1 cellular context compared by ENCODE assay signal in genomic region chr12:111450676-111451075, GRCh38.
TF ChIP-seq lines count a peak whose summit lies in the region.

No MANE protein-coding gene starts in this region.

TF ChIP-seq in IMR-90, 13 proteins besides CTCF, POLR2A, EP300 and RAD21 (continued from another document):
- TF ChIP-seq CHD1 (IDR thresholded peaks at IDR 0.05; ENCODE audit: low read depth, low read length) (no peak), MXI1 (IDR thresholded peaks at IDR 0.05; ENCODE audit: borderline replicate concordance, low read depth, low read length) (no peak)
